ENCODE assay signal across 13 cellular contexts in genomic region chr12:46088040-46088439, GRCh38.
DNase-seq lines count a peak whose midpoint lies in the region; ATAC-seq and TF ChIP-seq lines count a peak whose summit lies in the region.
"Had no signal": no experiment of that assay in that cellular context is flagged by ENCODE, and none has a peak within 500 bp of the region (broad histone marks: within the 10 kb centered on the region; RNA-seq: fewer than 3 reads in every experiment).

No MANE protein-coding gene starts in this region.

- H3K4me3 ChIP-seq in HEK293 (ENCODE audit: low read depth, low read length) (no peak overlapping the region), right atrium auricular region (no peak overlapping the region)
- H3K4me3 ChIP-seq: BLaER1 treated with 17β-estradiol and CSF1 and Interleukin-3, amounts not matched to agents 10 nM and 100 nM; GM23338 had no signal

- TF ChIP-seq CTCF in HEK293 (tag by site-specific recombination; IDR thresholded peaks at IDR 0.05), result no peak
- TF ChIP-seq CTCF in right atrium auricular region (IDR thresholded peaks at IDR 0.05), result no peak

- H3K27ac ChIP-seq in HEK293 (ENCODE audit: extremely low read depth, low read depth, low read length), result no peak overlapping the region
- no peak overlapping the region for H3K27ac ChIP-seq in right atrium auricular region
- H3K27ac ChIP-seq: 22Rv1; BLaER1 treated with 17β-estradiol and CSF1 and Interleukin-3, amounts not matched to agents 10 nM and 100 nM had no signal

- H3K4me1 ChIP-seq in HEK293 (ENCODE audit: control insufficient read depth, insufficient read depth, low read length), result no peaks in the 10 kb centered on the region
- no peaks in the 10 kb centered on the region for H3K4me1 ChIP-seq in right atrium auricular region
- H3K4me1 ChIP-seq: BLaER1 treated with 17β-estradiol and CSF1 and Interleukin-3, amounts not matched to agents 10 nM and 100 nM had no signal

- DNase-seq in NCI-H2227 (lab: John Stamatoyannopoulos, UW; ENCODE audit: unreplicated experiment), result peak; percentile 11
- no peak for DNase-seq in NCI-H2227 treated with DMSO at 0.1 percent for 48 hours (lab: John Stamatoyannopoulos, UW)
- peak; percentile 19 for DNase-seq in RKO (ENCODE audit: low spot score)
- peak; percentile 12 for DNase-seq in left kidney (ENCODE audit: low read depth, low spot score)
- DNase-seq in DMS114 treated with DMSO at 0.1 percent for 48 hours (lab: John Stamatoyannopoulos, UW; ENCODE audit: unreplicated experiment), result no peak
- DNase-seq in right atrium auricular region (ENCODE audit: low spot score), result no peak
- DNase-seq: CD4-positive, CD25-positive, alpha-beta regulatory T cell; H7 had no signal

- peaks cover 2% of the 10 kb centered on the region; the same call in 1 of the 2 replicates for H3K9me3 ChIP-seq in HEK293 (ENCODE audit: control insufficient read depth, insufficient read depth, low read depth, low read length)
- no peaks in the 10 kb centered on the region for H3K9me3 ChIP-seq in right atrium auricular region

- no peaks in the 10 kb centered on the region for H3K27me3 ChIP-seq in right atrium auricular region
- H3K27me3 ChIP-seq: BLaER1 treated with 17β-estradiol and CSF1 and Interleukin-3, amounts not matched to agents 10 nM and 100 nM had no signal

- ATAC-seq in HG03108 (IDR thresholded peaks at IDR 0.05; ENCODE audit: unreplicated experiment), result no peak
- ATAC-seq: GM23338 had no signal

- H3K36me3 ChIP-seq in HEK293 (ENCODE audit: control insufficient read depth in 2 of 2, insufficient read depth in 1 of 2, low read length in 2 of 2), result no peaks in the 10 kb centered on the region
- H3K36me3 ChIP-seq in right atrium auricular region, result no peaks in the 10 kb centered on the region
- H3K36me3 ChIP-seq: BLaER1 treated with 17β-estradiol and CSF1 and Interleukin-3, amounts not matched to agents 10 nM and 100 nM had no signal

- CTCF ChIA-PET in HEK293 (lab: Yijun Ruan, JAX), result interaction anchor here (0.5 to 0.6 kb wide), 2 partner anchors 66 to 591 kb away, joined by 3 read pairs; no protein-coding TSS in a partner anchor

- POLR2A ChIA-PET in HEK293 (lab: Yijun Ruan, JAX), result no interaction called here

TF ChIP-seq in HEK293, 187 proteins besides CTCF, POLR2A, EP300 and RAD21:
- TF ChIP-seq SP7 (tag by site-specific recombination; IDR thresholded peaks at IDR 0.05), result peak; percentile 79; the same call in 1 of the 2 replicates
- TF ChIP-seq ZNF837 (tag by site-specific recombination; IDR thresholded peaks at IDR 0.05), result no peak

Comparison
In these comparisons a context has a peak if more than half of its experiments do, and no peak if none do; other contexts are left out.
1. DNase-seq: peak in NCI-H2227 (single experiment), RKO (single experiment) and left kidney (single experiment); none in NCI-H2227 treated with DMSO at 0.1 percent for 48 hours (single experiment), DMS114 treated with DMSO at 0.1 percent for 48 hours (single experiment) and right atrium auricular region (single experiment).